Comparison of ENCODE assay signal across 25 cellular contexts in genomic region chr11:477042-477715, GRCh38. TPM values are rescaled to one million over a fixed set of nuclear protein-coding genes. Genes with fewer than 3 reads are reported as not detected.
DNase-seq lines count a peak whose midpoint lies in the region; ATAC-seq and TF ChIP-seq lines count a peak whose summit lies in the region.
"Had no signal": no experiment of that assay in that cellular context is flagged by ENCODE, and none has a peak within 500 bp of the region (broad histone marks: within the 10 kb centered on the region; RNA-seq: fewer than 3 reads in every experiment).

No MANE protein-coding gene starts in this region.

- intact Hi-C loops in CD4-positive, alpha-beta memory T cell (cut with micrococcal nuclease) = no loop called here

- H3K9me3 ChIP-seq in HUES64 (ENCODE audit: insufficient read depth, low read depth, low read length) = no peaks in the 10 kb centered on the region
- no peaks in the 10 kb centered on the region for H3K9me3 ChIP-seq in parathyroid adenoma (ENCODE audit: control insufficient read depth, low read length)
- H3K9me3 ChIP-seq in CD4-positive, alpha-beta memory T cell (ENCODE audit: control insufficient read depth in 1 of 2, low read length in 2 of 2) = no peaks in the 10 kb centered on the region
- H3K9me3 ChIP-seq: spleen had no signal

- H3K4me1 ChIP-seq in HUES64 (ENCODE audit: insufficient read depth, low read length) (0 out of 2 replicates have a peak, but pooled peaks cover 2% of the 10 kb centered on the region), parathyroid adenoma (no peaks in the 10 kb centered on the region)
- H3K4me1 ChIP-seq in CD4-positive, alpha-beta memory T cell (ENCODE audit: insufficient read depth, low read length) = no peaks in the 10 kb centered on the region
- H3K4me1 ChIP-seq: spleen had no signal

- ATAC-seq in stimulated activated naive CD8-positive, alpha-beta T cell treated with anti-CD3 and anti-CD28 coated beads, Interleukin-15, Interleukin-2, amounts not matched to agents 100 U/mL and 50 U/mL, for 24 hours = no peak
- ATAC-seq in HG02571 (IDR thresholded peaks at IDR 0.05; ENCODE audit: unreplicated experiment) = no peak
- ATAC-seq: activated CD8-positive, alpha-beta memory T cell treated with anti-CD3 and anti-CD28 coated beads, Interleukin-2, amount 10 ng/mL, durations not matched to agents 7 days and 5 days; activated T-cell treated with anti-CD3 and anti-CD28 coated beads, Interleukin-2, amount 50 U/mL, for 72 hours; stimulated activated memory B cell treated with anti-CD40 and anti-IgM and Interleukin-4, amounts not matched to agents 10 μg/mL and 1 μg/mL and 100 μg/mL, for 72 hours had no signal

- no peak overlapping the region for H3K9ac ChIP-seq in HUES64 (ENCODE audit: low read depth, low read length)
- H3K9ac ChIP-seq in parathyroid adenoma = no peak overlapping the region

- DNase-seq in caudate nucleus (lab: John Stamatoyannopoulos, UW) = peak in 1 of 61 donors; percentile 70
- DNase-seq in stimulated activated naive CD8-positive, alpha-beta T cell treated with anti-CD3 and anti-CD28 coated beads, Interleukin-15, Interleukin-2, amounts not matched to agents 100 U/mL and 50 U/mL, for 24 hours = no peak
- no peak for DNase-seq in CD4-positive, alpha-beta memory T cell
- DNase-seq: activated CD4-positive, alpha-beta T cell treated with anti-CD3 and anti-CD28 coated beads, Interleukin-2, amount 50 U/mL, for 1 hour; activated CD8-positive, alpha-beta memory T cell treated with anti-CD3 and anti-CD28 coated beads, Interleukin-2, amount 10 ng/mL, durations not matched to agents 7 days and 5 days; activated naive CD4-positive, alpha-beta T cell treated with anti-CD3 and anti-CD28 coated beads for 36 hours; activated T-cell treated with anti-CD3 and anti-CD28 coated beads, Interleukin-2, amount 50 U/mL, for 72 hours; amniotic stem cell; CD4-positive, CD25-positive, alpha-beta regulatory T cell; dermis blood vessel endothelial cell; NCI-H1694; NCI-H2171 treated with DMSO at 0.1 percent for 48 hours; NCI-H748 treated with DMSO at 0.1 percent for 48 hours; spleen; stimulated activated CD4-positive, alpha-beta T cell treated with anti-CD3 and anti-CD28 coated beads, Interleukin-4, amount 100 ng/mL, for 1 hour had no signal

- H3K27ac Mint-ChIP-seq in CD4-positive, alpha-beta memory T cell = no peak overlapping the region
- H3K27ac Mint-ChIP-seq: activated CD8-positive, alpha-beta memory T cell treated with anti-CD3 and anti-CD28 coated beads, Interleukin-2, amount 10 ng/mL, durations not matched to agents 7 days and 5 days; activated naive CD4-positive, alpha-beta T cell treated with anti-CD3 and anti-CD28 coated beads for 36 hours; activated T-cell treated with anti-CD3 and anti-CD28 coated beads, Interleukin-2, amount 50 U/mL, for 72 hours; CD4-positive, CD25-positive, alpha-beta regulatory T cell; stimulated activated memory B cell treated with anti-CD40 and anti-IgM and Interleukin-4, amounts not matched to agents 10 μg/mL and 1 μg/mL and 100 μg/mL, for 72 hours; T-helper 2 cell treated with Interferon-gamma antibody and Interleukin-4, amounts not matched to agents 5 μg/mL and 100 μg/mL, for 36 hours had no signal

- no peaks in the 10 kb centered on the region for H3K9me3 Mint-ChIP-seq in CD4-positive, alpha-beta memory T cell
- H3K9me3 Mint-ChIP-seq: activated naive CD4-positive, alpha-beta T cell treated with anti-CD3 and anti-CD28 coated beads for 36 hours; activated T-cell treated with anti-CD3 and anti-CD28 coated beads, Interleukin-2, amount 50 U/mL, for 72 hours; CD4-positive, CD25-positive, alpha-beta regulatory T cell; stimulated activated memory B cell treated with anti-CD40 and anti-IgM and Interleukin-4, amounts not matched to agents 10 μg/mL and 1 μg/mL and 100 μg/mL, for 72 hours; T-helper 2 cell treated with Interferon-gamma antibody and Interleukin-4, amounts not matched to agents 5 μg/mL and 100 μg/mL, for 36 hours had no signal

- no peak overlapping the region for H3K4me2 ChIP-seq in parathyroid adenoma (ENCODE audit: low read length)

- H2AFZ ChIP-seq in parathyroid adenoma = no peak overlapping the region

- H3K4me3 Mint-ChIP-seq in CD4-positive, alpha-beta memory T cell = no peak overlapping the region
- H3K4me3 Mint-ChIP-seq: activated CD8-positive, alpha-beta memory T cell treated with anti-CD3 and anti-CD28 coated beads, Interleukin-2, amount 10 ng/mL, durations not matched to agents 7 days and 5 days; activated naive CD4-positive, alpha-beta T cell treated with anti-CD3 and anti-CD28 coated beads for 36 hours; activated T-cell treated with anti-CD3 and anti-CD28 coated beads, Interleukin-2, amount 50 U/mL, for 72 hours; CD4-positive, CD25-positive, alpha-beta regulatory T cell; stimulated activated memory B cell treated with anti-CD40 and anti-IgM and Interleukin-4, amounts not matched to agents 10 μg/mL and 1 μg/mL and 100 μg/mL, for 72 hours; T-helper 2 cell treated with Interferon-gamma antibody and Interleukin-4, amounts not matched to agents 5 μg/mL and 100 μg/mL, for 36 hours had no signal

- H3K36me3 Mint-ChIP-seq in CD4-positive, alpha-beta memory T cell = no peaks in the 10 kb centered on the region
- H3K36me3 Mint-ChIP-seq: activated CD8-positive, alpha-beta memory T cell treated with anti-CD3 and anti-CD28 coated beads, Interleukin-2, amount 10 ng/mL, durations not matched to agents 7 days and 5 days had no signal

- peak overlapping the region; percentile 30; the same call in 1 of the 2 replicates for H3K27ac ChIP-seq in HUES64 (ENCODE audit: low read depth, low read length)
- peak overlapping the region; percentile 64 for H3K27ac ChIP-seq in caudate nucleus (ENCODE audit: low read depth, low read length)
- H3K27ac ChIP-seq in layer of hippocampus (ENCODE audit: low read depth, low read length) = peak overlapping the region; percentile 60
- H3K27ac ChIP-seq in parathyroid adenoma = peak overlapping the region; percentile 19
- no peak overlapping the region for H3K27ac ChIP-seq in CD4-positive, alpha-beta memory T cell (ENCODE audit: low read depth, low read length)
- H3K27ac ChIP-seq: spleen had no signal

- no peak for TF ChIP-seq CTCF in parathyroid adenoma (IDR thresholded peaks at IDR 0.05)

- H3K4me3 ChIP-seq in HUES64 (ENCODE audit: low read length) (no peak overlapping the region), parathyroid adenoma (ENCODE audit: low read depth, low read length) (no peak overlapping the region)
- no peak overlapping the region for H3K4me3 ChIP-seq in CD4-positive, alpha-beta memory T cell (ENCODE audit: low read length in 2 of 2)
- H3K4me3 ChIP-seq: spleen had no signal

- POLR2A ChIA-PET in CD4-positive, alpha-beta memory T cell (lab: Charles Lee; ENCODE audit: partially characterized antibody) = no interaction called here

- H3K4me1 Mint-ChIP-seq in CD4-positive, alpha-beta memory T cell = no peaks in the 10 kb centered on the region
- H3K4me1 Mint-ChIP-seq: CD4-positive, CD25-positive, alpha-beta regulatory T cell; stimulated activated memory B cell treated with anti-CD40 and anti-IgM and Interleukin-4, amounts not matched to agents 10 μg/mL and 1 μg/mL and 100 μg/mL, for 72 hours had no signal

- H3K79me2 ChIP-seq in parathyroid adenoma = peaks cover 5% of the 10 kb centered on the region

- H3K27me3 ChIP-seq in HUES64 (ENCODE audit: insufficient read depth, low read length) = no peaks in the 10 kb centered on the region
- no peaks in the 10 kb centered on the region for H3K27me3 ChIP-seq in layer of hippocampus (ENCODE audit: control insufficient read depth, insufficient read depth, low read length)
- no peaks in the 10 kb centered on the region for H3K27me3 ChIP-seq in parathyroid adenoma (ENCODE audit: control insufficient read depth, insufficient read depth, low read length)
- H3K27me3 ChIP-seq in CD4-positive, alpha-beta memory T cell (ENCODE audit: insufficient read depth, low read length) = no peaks in the 10 kb centered on the region
- H3K27me3 ChIP-seq: spleen had no signal

- CTCF ChIA-PET in CD4-positive, alpha-beta memory T cell (lab: Charles Lee; ENCODE audit: partially characterized antibody) = no interaction called here

- no peaks in the 10 kb centered on the region for H3K27me3 Mint-ChIP-seq in CD4-positive, alpha-beta memory T cell
- H3K27me3 Mint-ChIP-seq: activated CD8-positive, alpha-beta memory T cell treated with anti-CD3 and anti-CD28 coated beads, Interleukin-2, amount 10 ng/mL, durations not matched to agents 7 days and 5 days; CD4-positive, CD25-positive, alpha-beta regulatory T cell; stimulated activated memory B cell treated with anti-CD40 and anti-IgM and Interleukin-4, amounts not matched to agents 10 μg/mL and 1 μg/mL and 100 μg/mL, for 72 hours had no signal

- WGBS in HUES64 = 85% methylated on average over 16 of the region's 16 CpGs

- H3K36me3 ChIP-seq in HUES64 (ENCODE audit: insufficient read depth, low read length) (peaks cover 10% of the 10 kb centered on the region; the same call in 1 of the 2 replicates), parathyroid adenoma (ENCODE audit: control insufficient read depth, insufficient read depth, low read length) (no peaks in the 10 kb centered on the region)
- H3K36me3 ChIP-seq in CD4-positive, alpha-beta memory T cell (ENCODE audit: insufficient read depth, low read length) = no peaks in the 10 kb centered on the region

RNA-seq across cellular contexts. Expression of gene PTDSS2, which starts 27.1 kb away (rescaled TPM):
- 25.7 TPM for polyA plus RNA-seq in HUES64 (2013, experiment 1 of 2)
- 24.5 TPM for polyA plus RNA-seq in HUES64 (2013, experiment 2 of 2)
- 10 to 100 TPM; 23.3 to 26.1 TPM for total RNA-seq in CD4-positive, alpha-beta memory T cell
- 1 to 10 TPM; 5.5 to 6.3 TPM for polyA plus RNA-seq in CD4-positive, alpha-beta memory T cell

RNA-seq across cellular contexts. Expression of gene RNH1, which starts 29.9 kb away (rescaled TPM):
- polyA plus RNA-seq in HUES64 (2013, experiment 1 of 2) = 28.2 TPM
- polyA plus RNA-seq in HUES64 (2013, experiment 2 of 2) = 29.7 TPM
- total RNA-seq in CD4-positive, alpha-beta memory T cell = 100 to 1,000 TPM in 1 of 2 experiments, 10 to 100 TPM in 1; 98.4 to 105 TPM
- polyA plus RNA-seq in CD4-positive, alpha-beta memory T cell = 100 to 1,000 TPM; 164 to 187 TPM

RNA-seq across cellular contexts. Expression of gene ANO9, which starts 35.4 kb away (rescaled TPM):
- 2.9 TPM for polyA plus RNA-seq in HUES64 (2013, experiment 1 of 2)
- polyA plus RNA-seq in HUES64 (2013, experiment 2 of 2) = 3.7 TPM
- total RNA-seq in CD4-positive, alpha-beta memory T cell = 100 to 1,000 TPM; 120 to 123 TPM
- 10 to 100 TPM in 1 of 2 donors, 1 to 10 TPM in 1; 9.4 to 15.5 TPM for polyA plus RNA-seq in CD4-positive, alpha-beta memory T cell
- total RNA-seq: endothelial cell of umbilical vein, H4, HT1080, osteocyte had no signal

RNA-seq across cellular contexts. Expression of gene HRAS, which starts 58.2 kb away (rescaled TPM):
- polyA plus RNA-seq in HUES64 (2013, experiment 1 of 2) = 40.6 TPM
- 37.3 TPM for polyA plus RNA-seq in HUES64 (2013, experiment 2 of 2)
- total RNA-seq in CD4-positive, alpha-beta memory T cell = 10 to 100 TPM; 36.7 to 42.5 TPM
- polyA plus RNA-seq in CD4-positive, alpha-beta memory T cell = 10 to 100 TPM; 12.9 to 28.5 TPM
